Comparison of ENCODE assay signal across 15 cellular contexts in genomic region chr12:70240677-70241076, GRCh38. TPM values are rescaled to one million over a fixed set of nuclear protein-coding genes. Genes with fewer than 3 reads are reported as not detected.
DNase-seq lines count a peak whose midpoint lies in the region; ATAC-seq, FAIRE-seq and TF ChIP-seq lines count a peak whose summit lies in the region.
"Had no signal": no experiment of that assay in that cellular context is flagged by ENCODE, and none has a peak within 500 bp of the region (broad histone marks: within the 10 kb centered on the region; RNA-seq: fewer than 3 reads in every experiment).

No MANE protein-coding gene starts in this region.

- TF ChIP-seq EP300 in GM12878 (IDR thresholded peaks at IDR 0.05; ENCODE audit: borderline replicate concordance in 1 of 2, control insufficient read depth in 1 of 2, low read depth in 2 of 2, low read length in 2 of 2), result no peak

- no peak overlapping the region for H3K4me3 ChIP-seq in NB4 (ENCODE audit: low read depth, low read length)
- no peak overlapping the region for H3K4me3 ChIP-seq in GM12878
- H3K4me3 ChIP-seq: ovary, skin epidermis had no signal

- intact Hi-C loops in activated naive CD4-positive, alpha-beta T cell treated with anti-CD3 and anti-CD28 coated beads for 36 hours (cut with micrococcal nuclease), result loop anchor here (5.0 to 10.0 kb wide), 2 partner anchors 768 to 906 kb away; partner anchors contain the start of gene FRS2
- intact Hi-C loops in GM12878 (cut with micrococcal nuclease; ENCODE audit: unreplicated experiment), result loop anchor here (5.0 to 10.0 kb wide), 2 partner anchors 127 to 496 kb away; partner anchors contain the start of gene KCNMB4

- H3K4me3 Mint-ChIP-seq in activated naive CD4-positive, alpha-beta T cell treated with anti-CD3 and anti-CD28 coated beads for 36 hours, result no peak overlapping the region
- peak overlapping the region; percentile 46 for H3K4me3 Mint-ChIP-seq in type B pancreatic cell

- ATAC-seq in GM12878 (no peak), HG03520 (IDR thresholded peaks at IDR 0.05; ENCODE audit: unreplicated experiment) (no peak), HG03108 (IDR thresholded peaks at IDR 0.05; ENCODE audit: unreplicated experiment) (no peak), HG02840 (IDR thresholded peaks at IDR 0.05; ENCODE audit: low FRiP score, unreplicated experiment) (no peak)
- ATAC-seq: HepG2 had no signal

- in situ Hi-C loops in GM12878 (cut with MboI), result loop anchor here (10.0 kb wide), 1 partner anchor 496 kb away; no protein-coding TSS in a partner anchor

- CTCF ChIA-PET in activated naive CD4-positive, alpha-beta T cell treated with anti-CD3 and anti-CD28 coated beads for 36 hours (lab: Charles Lee), result no interaction called here
- CTCF ChIA-PET in GM12878 (lab: Yijun Ruan, JAX), result interaction anchor here (0.7 kb wide), 1 partner anchor 89 kb away, joined by 3 read pairs; no protein-coding TSS in a partner anchor

- no TSS peak for BruUV-seq in GM12878 (replicated peaks; lab: Mats Ljungman, UMichigan)

- H3K9me3 ChIP-seq in GM12878 (replicated peaks; ENCODE audit: control insufficient read depth, insufficient read depth, low read length), result peaks cover 3% of the 10 kb centered on the region; the same call in 1 of the 3 replicates
- H3K9me3 ChIP-seq: ovary had no signal

- 100% methylated on average over 1 of the region's 1 CpG for WGBS in GM12878 (ENCODE audit: insufficient coverage, insufficient replicate concordance, low lambda C conversion rate, missing lambda C conversion rate)

- peaks cover 39% of the 10 kb centered on the region for H3K36me3 Mint-ChIP-seq in activated naive CD4-positive, alpha-beta T cell treated with anti-CD3 and anti-CD28 coated beads for 36 hours (ENCODE audit: low read depth)
- peaks cover 27% of the 10 kb centered on the region for H3K36me3 Mint-ChIP-seq in type B pancreatic cell

- no peaks in the 10 kb centered on the region; the same call in 1 of the 2 replicates for H3K4me1 ChIP-seq in GM12878 (ENCODE audit: control insufficient read depth, insufficient read depth, low read length)

- H3K27me3 ChIP-seq in GM12878 (replicated peaks in 1 of 2; ENCODE audit: control insufficient read depth in 2 of 2, insufficient read depth in 2 of 2, low read length in 1 of 2), result no peaks in the 10 kb centered on the region
- H3K27me3 ChIP-seq: ovary had no signal

- no peak for DNase-seq in activated naive CD4-positive, alpha-beta T cell treated with anti-CD3 and anti-CD28 coated beads for 36 hours
- DNase-seq in activated naive CD4-positive, alpha-beta T cell treated with Interleukin-2 at 50 U/mL for 16 hours, result no peak
- peak; percentile 38 for DNase-seq in NB4 (ENCODE audit: low read depth)
- DNase-seq in GM12878 (ENCODE audit: low read depth, low spot score), result no peak
- no peak for DNase-seq in type B pancreatic cell (ENCODE audit: extremely low spot score, unreplicated experiment)
- DNase-seq: effector CD8-positive, alpha-beta T cell; NCI-H1436; NCI-H446 treated with DMSO at 0.1 percent for 48 hours; ovary had no signal

- H3K27ac Mint-ChIP-seq in activated naive CD4-positive, alpha-beta T cell treated with anti-CD3 and anti-CD28 coated beads for 36 hours, result peak overlapping the region; percentile 20
- H3K27ac Mint-ChIP-seq in type B pancreatic cell, result peak overlapping the region; percentile 39

- no peaks in the 10 kb centered on the region for H4K20me1 ChIP-seq in GM12878 (ENCODE audit: control insufficient read depth, insufficient read depth)

- SMC1A ChIA-PET in GM12878 (lab: Charles Lee; ENCODE audit: uncharacterized antibody, unreplicated experiment), result interaction anchor here (1.8 kb wide), 1 partner anchor 18 kb away, joined by 4 read pairs; no protein-coding TSS in a partner anchor

- H3K9me3 Mint-ChIP-seq in activated naive CD4-positive, alpha-beta T cell treated with anti-CD3 and anti-CD28 coated beads for 36 hours, result no peaks in the 10 kb centered on the region
- H3K9me3 Mint-ChIP-seq in type B pancreatic cell, result no peaks in the 10 kb centered on the region

- no peak overlapping the region for H3K27ac ChIP-seq in GM12878 (ENCODE audit: control insufficient read depth, insufficient read depth)
- H3K27ac ChIP-seq: ovary, skin epidermis had no signal

- no peak for TF ChIP-seq CTCF in NB4 (IDR thresholded peaks at IDR 0.05; ENCODE audit: low read depth, low read length)
- no peak for TF ChIP-seq CTCF in GM12878 (IDR thresholded peaks at IDR 0.05 in 2 of 3, conservative IDR thresholded peaks at IDR 0.05 in 1 of 3; ENCODE audit: control insufficient read depth in 2 of 3, extremely low read depth in 1 of 3, insufficient read depth in 1 of 3, low read depth in 3 of 3, low read length in 3 of 3)
- no peak for TF ChIP-seq CTCF in type B pancreatic cell (conservative IDR thresholded peaks at IDR 0.05)

- FAIRE-seq in GM12878 (lab: Jason Lieb, UNC), result no peak
- FAIRE-seq: bronchial epithelial cell, HepG2 had no signal

- H3K4me2 ChIP-seq in GM12878 (ENCODE audit: control insufficient read depth, insufficient read depth), result no peak overlapping the region

- peaks cover 28% of the 10 kb centered on the region for H3K4me1 Mint-ChIP-seq in activated naive CD4-positive, alpha-beta T cell treated with anti-CD3 and anti-CD28 coated beads for 36 hours (ENCODE audit: low read depth)
- peaks cover 18% of the 10 kb centered on the region for H3K4me1 Mint-ChIP-seq in type B pancreatic cell (ENCODE audit: unreplicated experiment)

- peaks cover 0 to 3% of the 10 kb centered on the region in 2 experiments; a peak in 1 of 4 replicates for H3K36me3 ChIP-seq in GM12878 (ENCODE audit: control insufficient read depth in 2 of 2, insufficient read depth in 2 of 2, low read length in 1 of 2)
- H3K36me3 ChIP-seq: ovary had no signal

- no peak overlapping the region for H3K9ac ChIP-seq in GM12878 (ENCODE audit: control insufficient read depth, insufficient read depth, low read length)

- TF ChIP-seq RAD21 in GM12878 (IDR thresholded peaks at IDR 0.05; ENCODE audit: insufficient read depth, low read depth, low read length), result no peak

- no peak overlapping the region for H2AFZ ChIP-seq in GM12878 (ENCODE audit: control insufficient read depth, low read depth, low read length)

- RAD21 ChIA-PET in GM12878 (lab: Charles Lee; ENCODE audit: unreplicated experiment), result interaction anchor here (1.0 kb wide), 1 partner anchor 103 kb away, joined by 3 read pairs; no protein-coding TSS in a partner anchor

- no peak for TF ChIP-seq POLR2A in NB4 (IDR thresholded peaks at IDR 0.05; ENCODE audit: extremely low read depth, insufficient read length)
- no peak for TF ChIP-seq POLR2A in GM12878 (IDR thresholded peaks at IDR 0.05; ENCODE audit: low read depth, low read length)

- H3K79me2 ChIP-seq in GM12878 (ENCODE audit: control insufficient read depth, insufficient read depth, low read length), result peaks cover 43% of the 10 kb centered on the region

- POLR2A ChIA-PET in GM12878 (lab: Charles Lee), result no interaction called here

- H3K27me3 Mint-ChIP-seq in activated naive CD4-positive, alpha-beta T cell treated with anti-CD3 and anti-CD28 coated beads for 36 hours (ENCODE audit: low read depth), result no peaks in the 10 kb centered on the region
- no peaks in the 10 kb centered on the region for H3K27me3 Mint-ChIP-seq in type B pancreatic cell

TF ChIP-seq in GM12878, 131 proteins besides CTCF, POLR2A, EP300 and RAD21:
- no peak for TF ChIP-seq BCL11A (IDR thresholded peaks at IDR 0.05; ENCODE audit: low read depth, low read length)
- TF ChIP-seq RFX5 (IDR thresholded peaks at IDR 0.05; ENCODE audit: low read depth, low read length), result peak; percentile 70
- TF ChIP-seq KDM1A (IDR thresholded peaks at IDR 0.05; ENCODE audit: borderline replicate concordance), result no peak
- TF ChIP-seq CREM (IDR thresholded peaks at IDR 0.05; ENCODE audit: low read depth), result no peak
- peak; percentile 35; the same call in 1 of the 2 replicates for TF ChIP-seq RUNX3 (IDR thresholded peaks at IDR 0.05; ENCODE audit: low read length)
- no peak for TF ChIP-seq TCF7 (IDR thresholded peaks at IDR 0.05; ENCODE audit: borderline replicate concordance)
- TF ChIP-seq CBX3 (IDR thresholded peaks at IDR 0.05; ENCODE audit: borderline replicate concordance, low read depth), result no peak
- no peak for TF ChIP-seq BACH1 (IDR thresholded peaks at IDR 0.05; ENCODE audit: borderline replicate concordance)
- TF ChIP-seq CHD2 (IDR thresholded peaks at IDR 0.05; ENCODE audit: borderline replicate concordance, low read depth, low read length), result no peak
- no peak for TF ChIP-seq CHD4 (IDR thresholded peaks at IDR 0.05)
TF ChIP-seq in GM12878: peak in this region for 2.

RNA-seq across cellular contexts. Expression of gene CNOT2, which starts 2.6 kb away (rescaled TPM):
- total RNA-seq in activated naive CD4-positive, alpha-beta T cell treated with anti-CD3 and anti-CD28 coated beads for 36 hours, result 10 to 100 TPM; 66.0 to 66.2 TPM
- total RNA-seq in GM12878 (2013; cell fraction: nucleolus; rRNA removed), result 699 and 744 TPM in 2 replicates
- total RNA-seq in GM12878 (2014; rRNA removed), result 75.3 and 97.4 TPM in 2 replicates
- total RNA-seq in GM12878 (2014; rRNA removed; fragmentation: Illumina TruSeq; extraction: Trizol), result 127 and 131 TPM in 2 replicates
- total RNA-seq in GM12878 (2021), result 48.2 and 55.1 TPM in 2 replicates
- polyA plus RNA-seq in GM12878 (2011; ENCODE audit: low read depth), result 30.1 TPM
- 98.5 and 103 TPM in 2 replicates for polyA plus RNA-seq in GM12878 (2011; rRNA removed)
- polyA plus RNA-seq in GM12878 (2011; cell fraction: cytosol; rRNA removed), result 79.0 and 85.4 TPM in 2 replicates
- polyA plus RNA-seq in GM12878 (2011; cell fraction: nucleus; rRNA removed), result 122 and 139 TPM in 2 replicates
- polyA plus RNA-seq in GM12878 (2012), result 50.7 and 52.9 TPM in 2 replicates
- 89.4 and 104 TPM in 2 replicates for polyA plus RNA-seq in GM12878 (2014; fragmentation: Illumina TruSeq; extraction: Trizol)
- polyA plus RNA-seq in GM12878 (2014; fragmentation: Nextera tagmentation; extraction: Ambion mirVana), result 10 to 100 TPM; 37.9 to 55.4 TPM
- polyA plus RNA-seq in GM12878 (2014; rRNA removed), result 54.3 and 71.9 TPM in 2 replicates
- 100 to 1,000 TPM in 1 of 2 experiments, 10 to 100 TPM in 1; 92.1 to 102 TPM for polyA plus RNA-seq in GM12878 (2016; fragmentation: Nextera tagmentation; extraction: Ambion mirVana)
- 121 and 190 TPM in 2 replicates for polyA minus RNA-seq in GM12878 (2011; rRNA and poly(A)+ RNA removed)
- 34.2 and 49.6 TPM in 2 replicates for polyA minus RNA-seq in GM12878 (2011; cell fraction: cytosol; rRNA and poly(A)+ RNA removed)
- polyA minus RNA-seq in GM12878 (2011; cell fraction: nucleus; rRNA and poly(A)+ RNA removed), result 184 and 272 TPM in 2 replicates
- 80.2 and 83.9 TPM in 2 replicates for total RNA-seq in type B pancreatic cell (ENCODE audit: low replicate concordance)
